In the genomic region with DNA sequence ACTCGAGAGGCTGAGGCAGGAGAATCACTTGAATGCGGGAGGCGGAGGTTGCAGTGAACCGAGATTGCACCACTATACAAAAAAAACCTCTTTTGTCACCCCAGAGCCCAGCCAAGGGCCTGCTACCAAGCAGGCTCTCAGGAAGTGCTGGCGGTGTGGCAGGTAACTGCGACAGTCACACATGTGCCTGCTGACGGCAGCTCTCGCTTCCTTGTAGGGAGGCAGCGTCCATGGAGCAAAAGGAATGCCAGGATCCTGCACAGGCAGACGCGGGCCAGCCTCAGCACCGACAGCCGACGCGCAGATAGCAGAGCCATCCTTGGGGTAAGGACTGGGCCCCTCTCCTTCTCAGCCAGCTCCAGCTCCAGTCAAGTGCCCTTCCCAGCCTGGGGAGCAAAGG, we compare ENCODE assay signal across 12 cellular contexts. TPM values are rescaled to one million over a fixed set of nuclear protein-coding genes. Genes with fewer than 3 reads are reported as not detected.
DNase-seq lines count a peak whose midpoint lies in the region; ATAC-seq and TF ChIP-seq lines count a peak whose summit lies in the region.
"Had no signal": no experiment of that assay in that cellular context is flagged by ENCODE, and none has a peak within 500 bp of the region (broad histone marks: within the 10 kb centered on the region; RNA-seq: fewer than 3 reads in every experiment).

No MANE protein-coding gene starts in this region.

- TF ChIP-seq CTCF in left ventricle myocardium inferior (IDR thresholded peaks at IDR 0.05; ENCODE audit: borderline replicate concordance) (no peak), endothelial cell (IDR thresholded peaks at IDR 0.05; ENCODE audit: unreplicated experiment) (no peak), neural crest cell (conservative IDR thresholded peaks at IDR 0.05) (no peak), GM13977 (IDR thresholded peaks at IDR 0.05; ENCODE audit: extremely low read depth, insufficient read depth, missing control alignments) (no peak)

- intact Hi-C loops in left ventricle myocardium inferior (cut with micrococcal nuclease) = no loop called here
- intact Hi-C loops in left cardiac atrium (cut with DNase I) = no loop called here

- DNase-seq in left ventricle myocardium inferior = no peak
- no peak for DNase-seq in left cardiac atrium
- no peak for DNase-seq in endothelial cell (ENCODE audit: low spot score)
- DNase-seq in neural crest cell (ENCODE audit: low read depth, low spot score) = no peak
- no peak for DNase-seq in superior temporal gyrus (ENCODE audit: extremely low spot score)
- DNase-seq in GM13977 (ENCODE audit: low spot score) = no peak
- DNase-seq in stimulated activated CD4-positive, alpha-beta T cell treated with anti-CD3 and anti-CD28 coated beads, Interleukin-2, amount 100 ng/mL, for 24 hours = no peak
- DNase-seq in effector memory CD8-positive, alpha-beta T cell = no peak
- DNase-seq: activated CD4-positive, alpha-beta T cell treated with anti-CD3 and anti-CD28 coated beads, Interleukin-2, amount 50 U/mL, for 48 hours; effector memory CD4-positive, alpha-beta T cell had no signal

- H3K4me3 Mint-ChIP-seq in endothelial cell (ENCODE audit: unreplicated experiment) = peak overlapping the region; percentile 67
- peak overlapping the region; percentile 59 for H3K4me3 Mint-ChIP-seq in neural crest cell
- no peak overlapping the region for H3K4me3 Mint-ChIP-seq in effector memory CD8-positive, alpha-beta T cell

- peaks cover 43% of the 10 kb centered on the region for H3K36me3 ChIP-seq in left ventricle myocardium inferior

- no peaks in the 10 kb centered on the region for H3K9me3 Mint-ChIP-seq in endothelial cell (ENCODE audit: unreplicated experiment)
- H3K9me3 Mint-ChIP-seq in neural crest cell = no peaks in the 10 kb centered on the region
- H3K9me3 Mint-ChIP-seq in effector memory CD8-positive, alpha-beta T cell = no peaks in the 10 kb centered on the region

- peak overlapping the region; percentile 98 for H3K27ac ChIP-seq in left ventricle myocardium inferior (replicated peaks)

- in situ Hi-C loops in GM13977 (cut with MboI; ENCODE audit: low pct_unique_long_range_greater_than_20kb, low sequenced_read_pairs, unreplicated experiment) = no loop called here

- H3K27me3 Mint-ChIP-seq in endothelial cell (ENCODE audit: unreplicated experiment) (peaks cover 8% of the 10 kb centered on the region), neural crest cell (ENCODE audit: low read depth) (no peaks in the 10 kb centered on the region)
- H3K27me3 Mint-ChIP-seq in effector memory CD8-positive, alpha-beta T cell = no peaks in the 10 kb centered on the region

- no peak overlapping the region for H3K27ac Mint-ChIP-seq in endothelial cell (ENCODE audit: unreplicated experiment)
- no peak overlapping the region for H3K27ac Mint-ChIP-seq in neural crest cell (ENCODE audit: unreplicated experiment)
- peak overlapping the region in 1 of 2 donors; percentile 88 for H3K27ac Mint-ChIP-seq in effector memory CD8-positive, alpha-beta T cell

- H3K9me3 ChIP-seq in left ventricle myocardium inferior (replicated peaks) = no peaks in the 10 kb centered on the region
- H3K9me3 ChIP-seq: BLaER1 had no signal

- no peaks in the 10 kb centered on the region for H3K27me3 ChIP-seq in left ventricle myocardium inferior (ENCODE audit: low read depth)
- H3K27me3 ChIP-seq: BLaER1 had no signal

- H3K4me3 ChIP-seq in left ventricle myocardium inferior = peak overlapping the region; percentile 94
- H3K4me3 ChIP-seq: BLaER1, skin epidermis had no signal

- peaks cover 91% of the 10 kb centered on the region for H3K4me1 ChIP-seq in left ventricle myocardium inferior

- ATAC-seq in left cardiac atrium = no peak
- ATAC-seq in effector memory CD8-positive, alpha-beta T cell (replicated peaks) = no peak

- H3K36me3 Mint-ChIP-seq in endothelial cell (ENCODE audit: low read depth, unreplicated experiment) = peaks cover 12% of the 10 kb centered on the region
- no peaks in the 10 kb centered on the region for H3K36me3 Mint-ChIP-seq in neural crest cell (ENCODE audit: low read depth)
- H3K36me3 Mint-ChIP-seq in effector memory CD8-positive, alpha-beta T cell (ENCODE audit: insufficient read depth) = peaks cover 55% of the 10 kb centered on the region

- peaks cover 48% of the 10 kb centered on the region for H3K4me1 Mint-ChIP-seq in endothelial cell (ENCODE audit: unreplicated experiment)
- peaks cover 35% of the 10 kb centered on the region for H3K4me1 Mint-ChIP-seq in neural crest cell
- peaks cover 56 to 62% of the 10 kb centered on the region in 2 donors for H3K4me1 Mint-ChIP-seq in effector memory CD8-positive, alpha-beta T cell (ENCODE audit: low read depth in 2 of 2)

RNA-seq across cellular contexts. Expression of a gene that starts 3.9 kb away (rescaled TPM):
- 19.8 TPM for total RNA-seq in left ventricle myocardium inferior
- 10 to 100 TPM; 23.7 to 47.8 TPM for total RNA-seq in left cardiac atrium
- 54.3 TPM for total RNA-seq in endothelial cell (ENCODE audit: unreplicated experiment)
- 48.5 and 49.7 TPM in 2 replicates for total RNA-seq in neural crest cell

RNA-seq across cellular contexts. Expression of a gene that starts 4.0 kb away (rescaled TPM):
- total RNA-seq in left ventricle myocardium inferior = 12.1 TPM
- 10 to 100 TPM; 10.4 to 10.8 TPM for total RNA-seq in left cardiac atrium
- total RNA-seq in endothelial cell (ENCODE audit: unreplicated experiment) = 3.3 TPM
- 17.7 and 17.9 TPM in 2 replicates for total RNA-seq in neural crest cell

RNA-seq across cellular contexts. Expression of a gene that starts 35.0 kb away (rescaled TPM):
- total RNA-seq in left ventricle myocardium inferior = 20.3 TPM
- total RNA-seq in left cardiac atrium = 10 to 100 TPM; 21.4 to 28.2 TPM
- 10.3 TPM for total RNA-seq in endothelial cell (ENCODE audit: unreplicated experiment)
- 3.9 and 5.0 TPM in 2 replicates for total RNA-seq in neural crest cell

RNA-seq across cellular contexts. Expression of a gene that starts 56.2 kb away (rescaled TPM):
- total RNA-seq in left ventricle myocardium inferior = 17.5 TPM
- total RNA-seq in left cardiac atrium = 10 to 100 TPM; 18.5 to 20.9 TPM
- total RNA-seq in endothelial cell (ENCODE audit: unreplicated experiment) = 62.1 TPM
- total RNA-seq in neural crest cell = 66.7 and 66.8 TPM in 2 replicates

Comparison
In these comparisons a context has a peak if more than half of its experiments do, and no peak if none do; other contexts are left out.
1. H3K4me3 Mint-ChIP-seq: peak in endothelial cell (single experiment) and neural crest cell (single experiment); none in effector memory CD8-positive, alpha-beta T cell (0 of 2).